In the genomic region with DNA sequence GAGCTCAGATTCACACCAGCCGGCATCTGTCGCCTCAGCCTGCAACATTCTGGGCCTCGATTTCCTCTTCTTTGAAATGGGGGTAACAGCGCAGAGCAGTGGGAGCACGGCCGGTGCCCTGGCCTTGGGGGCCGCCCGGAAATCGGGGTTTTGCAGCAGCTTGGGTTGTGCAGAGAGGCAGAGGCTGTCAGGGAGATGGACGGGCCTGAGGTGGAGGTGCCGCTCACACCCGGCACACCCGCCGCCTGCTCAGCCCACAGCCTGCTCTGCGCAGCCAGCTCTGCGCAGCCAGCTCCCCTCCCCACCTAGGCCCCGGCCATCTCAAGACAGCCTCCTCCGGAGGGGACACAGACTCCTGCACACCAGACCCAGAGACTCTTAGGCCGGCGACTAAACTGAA, we compare ENCODE assay signal across 2 cellular contexts.
TF ChIP-seq lines count a peak whose summit lies in the region.

No MANE protein-coding gene starts in this region.

TF ChIP-seq in K562, 482 proteins besides CTCF, POLR2A, EP300 and RAD21:
- peak; percentile 56 to 65 for TF ChIP-seq NRF1 (conservative IDR thresholded peaks at IDR 0.05 in 1 of 2, IDR thresholded peaks at IDR 0.05 in 1 of 2)
- no peak for TF ChIP-seq OTX1 (CRISPR knock-in tag; IDR thresholded peaks at IDR 0.05)
- no peak for TF ChIP-seq MYC (IDR thresholded peaks at IDR 0.05; ENCODE audit: low read depth, low read length)
- no peak for TF ChIP-seq MYC (CRISPR knock-in tag; IDR thresholded peaks at IDR 0.05; ENCODE audit: borderline replicate concordance, low read depth)

TF ChIP-seq in WTC11, 78 proteins besides CTCF, POLR2A, EP300 and RAD21:
- TF ChIP-seq TP53 (CRISPR knock-in tag; IDR thresholded peaks at IDR 0.05), result no peak
- no peak for TF ChIP-seq HMGA2 (CRISPR knock-in tag; IDR thresholded peaks at IDR 0.05)
- TF ChIP-seq CBFB (CRISPR knock-in tag; IDR thresholded peaks at IDR 0.05; ENCODE audit: low read depth), result no peak
- TF ChIP-seq, protein P1, sequence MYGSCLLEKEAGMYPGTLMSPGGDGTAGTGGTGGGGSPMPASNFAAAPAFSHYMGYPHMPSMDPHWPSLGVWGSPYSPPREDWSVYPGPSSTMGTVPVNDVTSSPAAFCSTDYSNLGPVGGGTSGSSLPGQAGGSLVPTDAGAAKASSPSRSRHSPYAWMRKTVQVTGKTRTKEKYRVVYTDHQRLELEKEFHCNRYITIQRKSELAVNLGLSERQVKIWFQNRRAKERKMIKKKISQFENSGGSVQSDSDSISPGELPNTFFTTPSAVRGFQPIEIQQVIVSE (CRISPR knock-in tag; IDR thresholded peaks at IDR 0.05; ENCODE audit: borderline replicate concordance), result no peak
- TF ChIP-seq ZNF121 (CRISPR knock-in tag; IDR thresholded peaks at IDR 0.05), result no peak
TF ChIP-seq in WTC11: peak in this region for 0.
